In genomic region chr17:82582208-82582607, GRCh38 we compare ENCODE assay signal across 20 cellular contexts.
DNase-seq lines count a peak whose midpoint lies in the region; ATAC-seq and TF ChIP-seq lines count a peak whose summit lies in the region.
"Had no signal": no experiment of that assay in that cellular context is flagged by ENCODE, and none has a peak within 500 bp of the region (broad histone marks: within the 10 kb centered on the region; RNA-seq: fewer than 3 reads in every experiment).

No MANE protein-coding gene starts in this region.

- H3K4me2 ChIP-seq in PC-3 (ENCODE audit: low read length), result no peak overlapping the region
- H3K4me2 ChIP-seq: A549, SK-N-SH had no signal

- no peaks in the 10 kb centered on the region for H3K9me2 ChIP-seq in PC-3 (replicated peaks; ENCODE audit: low read length)
- H3K9me2 ChIP-seq: SK-N-SH had no signal

- H3F3A ChIP-seq in PC-3 (ENCODE audit: low read length, unreplicated experiment), result no peaks in the 10 kb centered on the region

- CTCF ChIA-PET in PC-3 (lab: Charles Lee) (no interaction called here), MCF 10A (lab: Yijun Ruan, JAX) (no interaction called here)

- H3K36me3 Mint-ChIP-seq in endothelial cell (ENCODE audit: low read depth, unreplicated experiment), result peaks cover 13% of the 10 kb centered on the region
- H3K36me3 Mint-ChIP-seq in MCF 10A (ENCODE audit: insufficient read depth, unreplicated experiment), result peaks cover 82% of the 10 kb centered on the region

- H3K27me3 ChIP-seq in heart right ventricle, result no peaks in the 10 kb centered on the region
- H3K27me3 ChIP-seq in right atrium auricular region, result no peaks in the 10 kb centered on the region
- H3K27me3 ChIP-seq in PC-3 (ENCODE audit: low read length), result no peaks in the 10 kb centered on the region
- H3K27me3 ChIP-seq: right lobe of liver, stomach, upper lobe of left lung had no signal

- BruUV-seq in PC-3 (replicated peaks; lab: Mats Ljungman, UMichigan) (no TSS peak), MCF 10A (replicated peaks; lab: Mats Ljungman, UMichigan) (no TSS peak)

- H3K4me3 Mint-ChIP-seq in endothelial cell (ENCODE audit: unreplicated experiment) (no peak overlapping the region), MCF 10A (ENCODE audit: unreplicated experiment) (no peak overlapping the region)
- H3K4me3 Mint-ChIP-seq: HFFc6 had no signal

- peak overlapping the region; percentile 48 for H3K27ac Mint-ChIP-seq in endothelial cell (ENCODE audit: unreplicated experiment)
- H3K27ac Mint-ChIP-seq in MCF 10A (ENCODE audit: low read depth, unreplicated experiment), result no peak overlapping the region
- H3K27ac Mint-ChIP-seq: HFFc6 had no signal

- TF ChIP-seq CTCF in heart right ventricle (IDR thresholded peaks at IDR 0.05) (no peak), right atrium auricular region (IDR thresholded peaks at IDR 0.05) (no peak), PC-3 (conservative IDR thresholded peaks at IDR 0.05; ENCODE audit: low read depth, low read length) (no peak), endothelial cell (IDR thresholded peaks at IDR 0.05; ENCODE audit: unreplicated experiment) (no peak), MCF 10A (IDR thresholded peaks at IDR 0.05; ENCODE audit: unreplicated experiment) (no peak)

- 73 to 74% methylated on average over 8 of the region's 8 CpGs for WGBS in heart right ventricle, 2 donors

- H3K36me3 ChIP-seq in heart right ventricle (peaks cover 0 to 74% (median 21%) of the 10 kb centered on the region in 9 donors), right atrium auricular region (peaks cover 47% of the 10 kb centered on the region), PC-3 (ENCODE audit: low read depth, low read length) (peaks cover 27% of the 10 kb centered on the region)

- H3K27me3 Mint-ChIP-seq in endothelial cell (ENCODE audit: unreplicated experiment) (peaks cover 8% of the 10 kb centered on the region), MCF 10A (ENCODE audit: insufficient read depth, unreplicated experiment) (no peaks in the 10 kb centered on the region)

- POLR2A ChIA-PET in PC-3 (lab: Charles Lee; ENCODE audit: unreplicated experiment), result no interaction called here
- POLR2A ChIA-PET in MCF 10A (lab: Yijun Ruan, JAX), result no interaction called here

- intact Hi-C loops in heart right ventricle (cut with DNase I), result no loop called here
- intact Hi-C loops in PC-3 (cut with micrococcal nuclease), result no loop called here
- intact Hi-C loops in MCF 10A (cut with micrococcal nuclease), result no loop called here

- H3K4me1 ChIP-seq in heart right ventricle, result peaks cover 0 to 19% (median 4%) of the 10 kb centered on the region in 9 donors
- no peaks in the 10 kb centered on the region for H3K4me1 ChIP-seq in right atrium auricular region
- H3K4me1 ChIP-seq in PC-3 (ENCODE audit: insufficient read depth, low read length), result no peaks in the 10 kb centered on the region

- no peak overlapping the region for H3K4me3 ChIP-seq in heart right ventricle
- H3K4me3 ChIP-seq in right atrium auricular region, result no peak overlapping the region
- H3K4me3 ChIP-seq in PC-3 (ENCODE audit: low read length), result no peak overlapping the region
- no peak overlapping the region for H3K4me3 ChIP-seq in skeletal muscle cell (ENCODE audit: low read depth, low read length)
- H3K4me3 ChIP-seq: A549, right lobe of liver, stomach, upper lobe of left lung had no signal

- no peak overlapping the region for H2AFZ ChIP-seq in PC-3 (ENCODE audit: low read length)

- ATAC-seq in heart right ventricle (peak in 1 of 8 donors; percentile 27), PC-3 (peak; percentile 66), GM19351 (IDR thresholded peaks at IDR 0.05; ENCODE audit: unreplicated experiment) (no peak), HG03460 (IDR thresholded peaks at IDR 0.05; ENCODE audit: unreplicated experiment) (no peak)
- ATAC-seq: left lobe of liver, Panc1 had no signal

- H3K9me3 ChIP-seq in heart right ventricle (no peaks in the 10 kb centered on the region), right atrium auricular region (no peaks in the 10 kb centered on the region), PC-3 (ENCODE audit: low read length) (no peaks in the 10 kb centered on the region)
- H3K9me3 ChIP-seq: A549, right lobe of liver, SK-N-SH, stomach, upper lobe of left lung had no signal

- no peak overlapping the region for H3K9ac ChIP-seq in PC-3 (ENCODE audit: low read length)
- H3K9ac ChIP-seq: SK-N-SH had no signal

- DNase-seq in heart right ventricle (no peak), right atrium auricular region (ENCODE audit: low spot score) (no peak), PC-3 (no peak), endothelial cell (ENCODE audit: low spot score) (no peak), skeletal muscle cell (ENCODE audit: low read depth) (peak; percentile 27), MCF 10A (ENCODE audit: unreplicated experiment) (no peak)
- DNase-seq: activated gamma-delta T cell treated with Interleukin-2 at 50 U/mL for 16 hours, amygdala, HFFc6, NCI-H1417 treated with DMSO at 0.1 percent for 48 hours, NCI-H82, SK-N-SH, stomach, upper lobe of left lung had no signal

- H3K4me1 Mint-ChIP-seq in endothelial cell (ENCODE audit: unreplicated experiment), result peaks cover 4% of the 10 kb centered on the region
- no peaks in the 10 kb centered on the region for H3K4me1 Mint-ChIP-seq in MCF 10A (ENCODE audit: insufficient read depth, unreplicated experiment)

- peak overlapping the region in 6 of 10 donors; percentile 5 to 54 (median 30) for H3K27ac ChIP-seq in heart right ventricle
- H3K27ac ChIP-seq in right atrium auricular region, result no peak overlapping the region
- no peak overlapping the region for H3K27ac ChIP-seq in PC-3 (ENCODE audit: low read length)
- H3K27ac ChIP-seq: A549, right lobe of liver, stomach had no signal

- no peaks in the 10 kb centered on the region for H4K20me1 ChIP-seq in PC-3 (ENCODE audit: low read length)

- H3K9me3 Mint-ChIP-seq in endothelial cell (ENCODE audit: unreplicated experiment) (no peaks in the 10 kb centered on the region), MCF 10A (ENCODE audit: unreplicated experiment) (no peaks in the 10 kb centered on the region)
- H3K9me3 Mint-ChIP-seq: HFFc6 had no signal

- H3K79me2 ChIP-seq in PC-3 (ENCODE audit: low read length), result peaks cover 14% of the 10 kb centered on the region; the same call in 1 of the 2 replicates

Comparison
In these comparisons a context has a peak if more than half of its experiments do, and no peak if none do; other contexts are left out.
1. H3K27ac ChIP-seq: peak in heart right ventricle (6 of 10); none in right atrium auricular region (0 of 2) and PC-3 (single experiment).